Comparison of ENCODE assay signal across 16 cellular contexts in the genomic region with DNA sequence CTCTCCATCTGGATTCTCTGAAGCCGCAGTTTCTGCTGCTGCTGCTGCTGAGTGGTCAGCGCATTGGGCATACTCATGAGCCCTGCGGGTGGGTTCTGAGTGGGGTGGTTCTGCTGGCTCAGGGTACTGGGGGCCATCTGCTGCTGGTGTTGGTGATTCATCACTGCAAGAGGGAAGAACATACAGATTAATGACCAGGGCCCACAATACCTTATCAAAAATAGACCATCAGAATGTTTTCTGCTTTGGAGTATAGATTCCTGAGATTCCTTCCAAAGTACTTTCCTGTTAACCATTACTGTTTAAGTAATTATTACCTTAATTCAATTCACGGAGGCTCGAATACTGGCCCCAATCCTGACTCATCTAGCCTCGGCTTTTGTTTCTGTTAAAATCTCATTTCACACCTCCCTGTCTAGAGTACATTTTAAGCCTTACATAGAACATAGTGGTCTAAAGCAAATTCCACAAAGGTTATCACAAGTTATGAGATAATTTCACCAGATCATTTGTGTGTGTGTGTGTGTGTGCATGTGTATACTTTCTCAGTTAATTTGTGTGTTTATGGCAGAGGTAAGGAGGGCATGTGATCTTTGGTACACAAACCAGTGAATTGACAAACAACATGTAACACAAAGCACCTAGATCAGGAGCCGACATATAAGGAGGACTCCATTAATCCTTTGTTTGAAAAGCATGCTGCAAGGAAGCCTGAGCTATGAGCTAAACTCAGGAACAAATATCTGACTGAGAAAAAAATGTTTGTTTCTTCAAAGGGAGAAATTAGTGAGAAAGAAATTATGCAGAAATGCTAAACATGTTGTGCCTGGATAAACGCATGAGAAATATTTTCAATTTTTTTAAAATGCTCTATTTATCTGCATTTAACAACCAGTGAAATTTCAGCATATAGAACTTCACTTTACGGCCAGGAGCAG.
DNase-seq lines count a peak whose midpoint lies in the region; FAIRE-seq and TF ChIP-seq lines count a peak whose summit lies in the region.
"Had no signal": no experiment of that assay in that cellular context is flagged by ENCODE, and none has a peak within 500 bp of the region (broad histone marks: within the 10 kb centered on the region; RNA-seq: fewer than 3 reads in every experiment).

No MANE protein-coding gene starts in this region.

- peak; percentile 99 for FAIRE-seq in RCC 7860 (lab: Jason Lieb, UNC)
- FAIRE-seq: H54, keratinocyte had no signal

- peak; percentile 61 for DNase-seq in EL
- DNase-seq in RCC 7860 (ENCODE audit: low spot score), result peak; percentile 100
- peak; percentile 31 for DNase-seq in hepatocyte (ENCODE audit: low spot score)
- peak; percentile 99 for DNase-seq in renal cortical epithelial cell (ENCODE audit: low read depth)
- no peak for DNase-seq in tibial nerve (ENCODE audit: low spot score in 2 of 2)
- DNase-seq in NCI-H2227 treated with DMSO at 0.1 percent for 48 hours (lab: John Stamatoyannopoulos, UW), result no peak
- DNase-seq in stimulated activated CD4-positive, alpha-beta T cell treated with anti-CD3 and anti-CD28 coated beads, Interleukin-4, amount 100 ng/mL, for 24 hours, result no peak
- DNase-seq in Ammon's horn (ENCODE audit: low spot score), result no peak
- DNase-seq: activated CD4-positive, alpha-beta T cell treated with anti-CD3 and anti-CD28 coated beads, Interleukin-2, amount 50 U/mL, for 1 hour; activated gamma-delta T cell; CD8-positive, alpha-beta memory T cell; T-helper 17 cell had no signal

- peaks cover 23% of the 10 kb centered on the region for H3K4me1 ChIP-seq in hepatocyte (ENCODE audit: insufficient read depth)
- H3K4me1 ChIP-seq in tibial nerve, result peaks cover 0 to 72% (median 12%) of the 10 kb centered on the region in 4 donors

- WGBS in hepatocyte (ENCODE audit: low lambda C conversion rate, missing lambda C conversion rate), result 56% methylated on average over 9 of the region's 9 CpGs
- WGBS in tibial nerve, 2 donors, result 76 to 81% methylated on average over 9 of the region's 9 CpGs

- H3K4me2 ChIP-seq in hepatocyte, result peak overlapping the region; percentile 53
- H3K4me2 ChIP-seq: KMS-11 had no signal

- no peaks in the 10 kb centered on the region for H3K9me3 ChIP-seq in hepatocyte (ENCODE audit: low read depth)
- no peaks in the 10 kb centered on the region for H3K9me3 ChIP-seq in tibial nerve
- H3K9me3 ChIP-seq: neutrophil had no signal

- no peaks in the 10 kb centered on the region for H3K36me3 ChIP-seq in hepatocyte (replicated peaks; ENCODE audit: insufficient read depth, low read depth)
- peaks cover 0 to 11% (median 0%) of the 10 kb centered on the region in 3 donors for H3K36me3 ChIP-seq in tibial nerve
- H3K36me3 ChIP-seq: neutrophil had no signal

- peaks cover 53% of the 10 kb centered on the region for H3K79me2 ChIP-seq in hepatocyte

- no peak for TF ChIP-seq EP300 in tibial nerve (IDR thresholded peaks at IDR 0.05)

- H4K20me1 ChIP-seq in hepatocyte (ENCODE audit: insufficient read depth, poor library complexity, severe bottlenecking), result no peaks in the 10 kb centered on the region

- no peaks in the 10 kb centered on the region for H3K9me2 ChIP-seq in hepatocyte (replicated peaks; ENCODE audit: insufficient read depth)

- TF ChIP-seq POLR2A in tibial nerve (IDR thresholded peaks at IDR 0.05), result no peak

- H3K27me3 ChIP-seq in hepatocyte, result no peaks in the 10 kb centered on the region
- no peaks in the 10 kb centered on the region for H3K27me3 ChIP-seq in tibial nerve

- H3K27ac ChIP-seq in hepatocyte (peak overlapping the region; percentile 50), tibial nerve (no peak overlapping the region)
- H3K27ac ChIP-seq: KMS-11, neutrophil had no signal

- H3K4me3 ChIP-seq in hepatocyte (no peak overlapping the region), tibial nerve (no peak overlapping the region)

- H2AFZ ChIP-seq in hepatocyte, result no peak overlapping the region

- TF ChIP-seq CTCF in hepatocyte (IDR thresholded peaks at IDR 0.05; ENCODE audit: poor library complexity), result no peak
- TF ChIP-seq CTCF in tibial nerve (IDR thresholded peaks at IDR 0.05), result no peak

Comparison
In these comparisons a context has a peak if more than half of its experiments do, and no peak if none do; other contexts are left out.
1. DNase-seq: peak in EL (single experiment), RCC 7860 (single experiment), hepatocyte (single experiment) and renal cortical epithelial cell (single experiment); none in tibial nerve (0 of 2), NCI-H2227 treated with DMSO at 0.1 percent for 48 hours (single experiment), stimulated activated CD4-positive, alpha-beta T cell treated with anti-CD3 and anti-CD28 coated beads, Interleukin-4, amount 100 ng/mL, for 24 hours (single experiment) and Ammon's horn (single experiment).